In genomic region chr15:22253676-22254408, GRCh38 we compare ENCODE assay signal across 11 cellular contexts.
DNase-seq lines count a peak whose midpoint lies in the region; ATAC-seq and TF ChIP-seq lines count a peak whose summit lies in the region.
"Had no signal": no experiment of that assay in that cellular context is flagged by ENCODE, and none has a peak within 500 bp of the region (broad histone marks: within the 10 kb centered on the region; RNA-seq: fewer than 3 reads in every experiment).

No MANE protein-coding gene starts in this region.

- WGBS in lower leg skin, 2 donors: 52 to 60% methylated on average over 7 to 8 of the region's 8 CpGs

- BruUV-seq in MCF 10A (replicated peaks; lab: Mats Ljungman, UMichigan): no TSS peak

- no peaks in the 10 kb centered on the region for H3K36me3 Mint-ChIP-seq in central memory CD8-positive, alpha-beta T cell (ENCODE audit: insufficient read depth)
- H3K36me3 Mint-ChIP-seq in MCF 10A (ENCODE audit: insufficient read depth, unreplicated experiment): no peaks in the 10 kb centered on the region

- no peak for TF ChIP-seq POLR2A in lower leg skin (IDR thresholded peaks at IDR 0.05)

- DNase-seq in central memory CD8-positive, alpha-beta T cell (ENCODE audit: low spot score in 2 of 2): no peak
- DNase-seq in lower leg skin (ENCODE audit: low spot score in 2 of 2): no peak
- no peak for DNase-seq in NCI-H2081 (lab: John Stamatoyannopoulos, UW)
- no peak for DNase-seq in hypothalamus (lab: John Stamatoyannopoulos, UW)
- DNase-seq in MCF 10A (ENCODE audit: unreplicated experiment): no peak
- DNase-seq: NCI-H510A, nephron progenitor cell had no signal

- H3K4me3 ChIP-seq in lower leg skin (ENCODE audit: low read depth, poor library complexity, severe bottlenecking): no peak overlapping the region

- intact Hi-C loops in lower leg skin (cut with DNase I; ENCODE audit: low total_unique reads): no loop called here
- intact Hi-C loops in MCF 10A (cut with micrococcal nuclease): no loop called here

- CTCF ChIA-PET in MCF 10A (lab: Yijun Ruan, JAX): no interaction called here

- H3K27ac Mint-ChIP-seq in central memory CD8-positive, alpha-beta T cell (ENCODE audit: low read depth): peak overlapping the region; percentile 65
- no peak overlapping the region for H3K27ac Mint-ChIP-seq in MCF 10A (ENCODE audit: low read depth, unreplicated experiment)
- H3K27ac Mint-ChIP-seq: nephron progenitor cell, WTC11 had no signal

- TF ChIP-seq CTCF in lower leg skin (IDR thresholded peaks at IDR 0.05) (no peak), MCF 10A (IDR thresholded peaks at IDR 0.05; ENCODE audit: unreplicated experiment) (no peak)

- H3K9me3 Mint-ChIP-seq in central memory CD8-positive, alpha-beta T cell: no peaks in the 10 kb centered on the region
- no peaks in the 10 kb centered on the region for H3K9me3 Mint-ChIP-seq in MCF 10A (ENCODE audit: unreplicated experiment)

- peaks cover 18% of the 10 kb centered on the region for H3K4me1 Mint-ChIP-seq in central memory CD8-positive, alpha-beta T cell
- H3K4me1 Mint-ChIP-seq in MCF 10A (ENCODE audit: insufficient read depth, unreplicated experiment): no peaks in the 10 kb centered on the region
- H3K4me1 Mint-ChIP-seq: nephron progenitor cell, WTC11 had no signal

- no peaks in the 10 kb centered on the region for H3K27me3 Mint-ChIP-seq in central memory CD8-positive, alpha-beta T cell
- H3K27me3 Mint-ChIP-seq in MCF 10A (ENCODE audit: insufficient read depth, unreplicated experiment): no peaks in the 10 kb centered on the region

- H3K4me3 Mint-ChIP-seq in central memory CD8-positive, alpha-beta T cell: peak overlapping the region; percentile 53
- H3K4me3 Mint-ChIP-seq in MCF 10A (ENCODE audit: unreplicated experiment): no peak overlapping the region
- H3K4me3 Mint-ChIP-seq: nephron progenitor cell, WTC11 had no signal

- POLR2A ChIA-PET in MCF 10A (lab: Yijun Ruan, JAX): no interaction called here

- ATAC-seq in GM18502 (IDR thresholded peaks at IDR 0.05; ENCODE audit: poor library complexity, unreplicated experiment) (peak; percentile 86), GM21367 (IDR thresholded peaks at IDR 0.05; ENCODE audit: unreplicated experiment) (peak; percentile 81), HG03103 (IDR thresholded peaks at IDR 0.05; ENCODE audit: low read depth, unreplicated experiment) (peak; percentile 78)
- ATAC-seq in central memory CD8-positive, alpha-beta T cell (replicated peaks; ENCODE audit: extremely low read depth, poor library complexity, severe bottlenecking): peak; percentile 51
- ATAC-seq: WTC11 had no signal
